ENCODE assay signal across 15 cellular contexts in genomic region chr4:142700521-142700920, GRCh38.
"Had no signal": no experiment of that assay in that cellular context is flagged by ENCODE, and none has a peak within 500 bp of the region (broad histone marks: within the 10 kb centered on the region; RNA-seq: fewer than 3 reads in every experiment).

No MANE protein-coding gene starts in this region.

- H3K9me3 ChIP-seq: psoas muscle, right lobe of liver had no signal

- H3K27me3 Mint-ChIP-seq: stimulated activated memory B cell treated with anti-CD40 and anti-IgM and Interleukin-4, amounts not matched to agents 10 μg/mL and 1 μg/mL and 100 μg/mL, for 72 hours had no signal

- H3K27ac Mint-ChIP-seq: endodermal cell; stimulated activated memory B cell treated with anti-CD40 and anti-IgM and Interleukin-4, amounts not matched to agents 10 μg/mL and 1 μg/mL and 100 μg/mL, for 72 hours had no signal

- H3K4me3 Mint-ChIP-seq: endodermal cell; stimulated activated memory B cell treated with anti-CD40 and anti-IgM and Interleukin-4, amounts not matched to agents 10 μg/mL and 1 μg/mL and 100 μg/mL, for 72 hours had no signal

- ATAC-seq: left ventricle myocardium superior; psoas muscle; right lobe of liver; SK-N-SH treated with all-trans-retinoic acid at 6 μM for 48 hours; stimulated activated memory B cell treated with anti-CD40 and anti-IgM and Interleukin-4, amounts not matched to agents 10 μg/mL and 1 μg/mL and 100 μg/mL, for 72 hours had no signal

- H3K36me3 Mint-ChIP-seq: stimulated activated memory B cell treated with anti-CD40 and anti-IgM and Interleukin-4, amounts not matched to agents 10 μg/mL and 1 μg/mL and 100 μg/mL, for 72 hours had no signal

- H3K4me1 Mint-ChIP-seq: endodermal cell; stimulated activated memory B cell treated with anti-CD40 and anti-IgM and Interleukin-4, amounts not matched to agents 10 μg/mL and 1 μg/mL and 100 μg/mL, for 72 hours had no signal

- H3K4me3 ChIP-seq: hepatocyte, psoas muscle, right lobe of liver had no signal

- H3K9me3 Mint-ChIP-seq: endodermal cell; stimulated activated memory B cell treated with anti-CD40 and anti-IgM and Interleukin-4, amounts not matched to agents 10 μg/mL and 1 μg/mL and 100 μg/mL, for 72 hours had no signal

- H3K27me3 ChIP-seq: hepatocyte, right lobe of liver had no signal

- H3K27ac ChIP-seq: hepatocyte, psoas muscle, right lobe of liver had no signal

- H3K36me3 ChIP-seq: right lobe of liver had no signal

- DNase-seq: activated gamma-delta T cell treated with Interleukin-2 at 50 U/mL for 16 hours; anterior cingulate cortex; dermis blood vessel endothelial cell; endodermal cell; kidney; left ventricle myocardium superior; mesendoderm; psoas muscle; right lobe of liver; stimulated activated CD4-positive, alpha-beta T cell treated with anti-CD3 and anti-CD28 coated beads, Interleukin-1b, Interleukin-23, amount 100 ng/mL, for 48 hours; substantia nigra; trophoblast cell had no signal

- H3K4me1 ChIP-seq: psoas muscle, right lobe of liver had no signal
